Comparison of ENCODE assay signal across 23 cellular contexts in the genomic region with DNA sequence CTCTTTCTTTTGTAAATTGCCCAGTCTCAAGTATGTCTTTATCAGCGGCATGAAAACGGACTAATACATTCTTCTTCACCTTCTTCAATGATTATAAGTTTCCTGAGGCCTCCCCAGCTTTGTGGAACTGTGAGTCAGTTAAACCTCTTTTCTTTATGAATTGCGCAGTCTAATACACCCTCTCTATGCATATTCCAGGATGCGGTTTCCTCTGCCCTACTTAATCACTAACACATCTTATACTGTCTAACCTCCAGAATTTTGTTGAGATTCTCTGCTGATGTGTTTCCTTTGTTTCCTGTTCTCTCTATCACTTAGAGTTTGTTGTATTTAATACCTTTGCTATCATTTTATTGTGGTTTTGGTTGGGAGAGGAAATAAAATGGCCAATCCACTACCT.
"Had no signal": no experiment of that assay in that cellular context is flagged by ENCODE, and none has a peak within 500 bp of the region (broad histone marks: within the 10 kb centered on the region; RNA-seq: fewer than 3 reads in every experiment).

No MANE protein-coding gene starts in this region.

- H3K27me3 Mint-ChIP-seq: naive thymus-derived CD8-positive, alpha-beta T cell; stimulated activated memory B cell treated with anti-CD40 and anti-IgM and Interleukin-4, amounts not matched to agents 10 μg/mL and 1 μg/mL and 100 μg/mL, for 72 hours; stimulated activated naive CD8-positive, alpha-beta T cell treated with anti-CD3 and anti-CD28 coated beads, Interleukin-15, amount 100 ng/mL, for 72 hours; type B pancreatic cell had no signal

- H3K4me3 Mint-ChIP-seq: naive thymus-derived CD8-positive, alpha-beta T cell; nephron; neural crest cell; stimulated activated memory B cell treated with anti-CD40 and anti-IgM and Interleukin-4, amounts not matched to agents 10 μg/mL and 1 μg/mL and 100 μg/mL, for 72 hours; stimulated activated naive CD8-positive, alpha-beta T cell treated with anti-CD3 and anti-CD28 coated beads, Interleukin-15, amount 100 ng/mL, for 72 hours; type B pancreatic cell had no signal

- DNase-seq: hippocampal formation; kidney; left colon; left lung; lower lobe of right lung; mammary epithelial cell; mesenchymal stem cell; naive thymus-derived CD8-positive, alpha-beta T cell; nucleus accumbens; pancreas; posterior cingulate gyrus; retina; right cardiac atrium; stimulated activated CD4-positive, alpha-beta T cell treated with anti-CD3 and anti-CD28 coated beads, Interleukin-12 subunit alpha, Interleukin-12 subunit beta, amount 100 ng/mL, for 4 hours; stimulated activated CD4-positive, alpha-beta T cell treated with anti-CD3 and anti-CD28 coated beads, Interleukin-4, amount 100 ng/mL, for 24 hours; stimulated activated naive CD4-positive, alpha-beta T cell treated with Interleukin-2 at 50 U/mL for 16 hours; stimulated activated naive CD8-positive, alpha-beta T cell treated with anti-CD3 and anti-CD28 coated beads, Interleukin-15, amount 100 ng/mL, for 72 hours; substantia nigra; uterus had no signal

- H3K27ac Mint-ChIP-seq: nephron; stimulated activated memory B cell treated with anti-CD40 and anti-IgM and Interleukin-4, amounts not matched to agents 10 μg/mL and 1 μg/mL and 100 μg/mL, for 72 hours; stimulated activated naive CD8-positive, alpha-beta T cell treated with anti-CD3 and anti-CD28 coated beads, Interleukin-15, amount 100 ng/mL, for 72 hours; type B pancreatic cell had no signal

- H3K4me1 Mint-ChIP-seq: nephron; neural crest cell; stimulated activated memory B cell treated with anti-CD40 and anti-IgM and Interleukin-4, amounts not matched to agents 10 μg/mL and 1 μg/mL and 100 μg/mL, for 72 hours; stimulated activated naive CD8-positive, alpha-beta T cell treated with anti-CD3 and anti-CD28 coated beads, Interleukin-15, amount 100 ng/mL, for 72 hours had no signal

- ATAC-seq: left colon; left lung; lower lobe of right lung; naive thymus-derived CD8-positive, alpha-beta T cell; pancreas; right cardiac atrium; stimulated activated memory B cell treated with anti-CD40 and anti-IgM and Interleukin-4, amounts not matched to agents 10 μg/mL and 1 μg/mL and 100 μg/mL, for 72 hours; stimulated activated naive CD8-positive, alpha-beta T cell treated with anti-CD3 and anti-CD28 coated beads, Interleukin-15, amount 100 ng/mL, for 72 hours had no signal
